Comparison of ENCODE assay signal across 21 cellular contexts in the genomic region with DNA sequence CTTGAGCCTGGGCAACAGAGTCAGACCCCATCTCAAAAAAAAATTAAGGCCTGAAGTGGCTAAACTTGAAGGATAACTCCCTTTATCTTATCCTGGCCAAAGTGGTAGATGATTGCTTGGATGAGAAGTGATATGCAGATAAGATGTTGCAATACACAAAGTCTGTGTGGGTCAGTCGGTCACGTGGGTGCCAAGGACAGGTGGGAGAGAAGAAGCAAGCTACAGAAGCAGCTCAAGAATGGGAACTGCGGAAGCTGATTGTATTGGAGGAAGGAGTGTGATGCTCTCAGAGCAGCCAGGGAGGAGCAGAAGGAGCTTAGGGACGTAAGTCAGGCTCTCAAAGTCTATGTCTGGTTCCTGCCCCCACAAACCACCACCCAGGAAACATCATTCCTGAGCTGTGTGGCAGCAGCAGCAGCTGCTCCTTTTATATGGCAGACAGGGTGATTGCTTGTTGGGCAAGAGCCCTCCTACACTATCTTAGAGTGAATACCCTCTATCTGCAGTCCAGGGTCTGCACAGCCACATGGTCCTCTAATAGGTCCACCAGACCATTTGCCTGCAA.
"Had no signal": no experiment of that assay in that cellular context is flagged by ENCODE, and none has a peak within 500 bp of the region (broad histone marks: within the 10 kb centered on the region; RNA-seq: fewer than 3 reads in every experiment).

No MANE protein-coding gene starts in this region.

- H3K27me3 ChIP-seq: brain microvascular endothelial cell, transverse colon had no signal

- ATAC-seq: activated CD4-positive, CD25-positive, alpha-beta regulatory T cell treated with anti-CD3 and anti-CD28 coated beads, Interleukin-2, amount 50 U/mL, for 24 hours; left cardiac atrium; naive thymus-derived CD4-positive, alpha-beta T cell had no signal

- H3K27ac Mint-ChIP-seq: activated naive CD8-positive, alpha-beta T cell treated with anti-CD3 and anti-CD28 coated beads for 36 hours; activated T-helper 2 cell treated with anti-CD3 and anti-CD28 coated beads, Interferon-gamma antibody, Interleukin-2, Interleukin-4, amounts not matched to agents 10 μg/mL and 5 μg/mL and 100 μg/mL, durations not matched to agents 14 hours and 24 hours and 36 hours had no signal

- H3K27ac ChIP-seq: brain microvascular endothelial cell, parathyroid adenoma, transverse colon had no signal

- H3K9ac ChIP-seq: parathyroid adenoma had no signal

- H3K4me3 ChIP-seq: skin epidermis, transverse colon had no signal

- H3K9me3 Mint-ChIP-seq: activated naive CD8-positive, alpha-beta T cell treated with anti-CD3 and anti-CD28 coated beads for 36 hours; activated T-helper 2 cell treated with anti-CD3 and anti-CD28 coated beads, Interferon-gamma antibody, Interleukin-2, Interleukin-4, amounts not matched to agents 10 μg/mL and 5 μg/mL and 100 μg/mL, durations not matched to agents 14 hours and 24 hours and 36 hours; naive thymus-derived CD4-positive, alpha-beta T cell had no signal

- H3K4me1 Mint-ChIP-seq: activated naive CD8-positive, alpha-beta T cell treated with anti-CD3 and anti-CD28 coated beads for 36 hours had no signal

- H3K27me3 Mint-ChIP-seq: activated naive CD8-positive, alpha-beta T cell treated with anti-CD3 and anti-CD28 coated beads for 36 hours; naive thymus-derived CD4-positive, alpha-beta T cell had no signal

- DNase-seq: activated CD4-positive, alpha-beta T cell treated with anti-CD3 and anti-CD28 coated beads, Interleukin-2, amount 50 U/mL, for 1 hour; activated CD8-positive, alpha-beta memory T cell treated with anti-CD3 and anti-CD28 coated beads for 24 hours; activated naive CD8-positive, alpha-beta T cell treated with anti-CD3 and anti-CD28 coated beads for 36 hours; anterior cingulate cortex; brain microvascular endothelial cell; cortex of kidney; effector CD8-positive, alpha-beta T cell; foreskin melanocyte; left cardiac atrium; naive thymus-derived CD4-positive, alpha-beta T cell; retina; stimulated activated CD4-positive, alpha-beta T cell treated with anti-CD3 and anti-CD28 coated beads, Interleukin-15, amount 100 ng/mL, for 24 hours; stimulated activated CD4-positive, alpha-beta T cell treated with anti-CD3 and anti-CD28 coated beads, Interleukin-4, amount 100 ng/mL, for 1 hour; stimulated activated naive CD4-positive, alpha-beta T cell; substantia nigra; T-helper 9 cell; transverse colon had no signal

- H3K4me3 Mint-ChIP-seq: activated naive CD8-positive, alpha-beta T cell treated with anti-CD3 and anti-CD28 coated beads for 36 hours; naive thymus-derived CD4-positive, alpha-beta T cell had no signal
